Comparison of ENCODE assay signal across 1 cellular context in the genomic region with DNA sequence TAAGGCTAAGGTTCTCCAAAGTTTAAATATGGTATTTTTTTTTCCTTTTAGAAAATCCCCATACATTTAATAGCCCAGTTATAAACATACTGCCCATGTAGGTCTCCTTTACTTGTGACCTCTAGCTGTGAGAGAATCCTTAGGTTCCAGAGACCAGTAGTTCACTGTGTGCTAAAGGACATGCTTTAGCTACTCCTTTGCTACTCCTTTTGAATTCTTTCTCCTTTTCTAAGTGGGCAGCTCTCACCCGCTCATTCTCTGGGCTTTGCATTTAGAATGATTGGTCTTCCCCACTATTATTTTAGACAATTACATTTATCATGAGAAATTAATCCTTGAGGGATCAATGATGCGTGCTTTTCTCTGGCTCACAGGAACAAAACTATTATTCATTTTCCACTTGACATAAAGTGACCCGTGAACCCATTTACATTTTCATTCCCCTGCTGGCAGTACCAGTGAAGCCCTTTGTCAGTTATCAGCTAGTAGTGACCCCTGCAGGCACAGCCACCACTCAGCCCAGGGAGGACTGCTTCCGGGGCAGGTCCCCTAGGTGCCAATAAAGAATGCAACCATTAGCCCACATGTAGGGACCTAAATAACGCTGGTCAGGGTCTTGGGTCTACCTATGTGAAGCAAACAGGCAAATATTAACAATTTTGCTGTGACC.
TF ChIP-seq lines count a peak whose summit lies in the region.

No MANE protein-coding gene starts in this region.

TF ChIP-seq in H1, 55 proteins besides CTCF, POLR2A, EP300 and RAD21 (continued from another document):
- TF ChIP-seq SP2 (IDR thresholded peaks at IDR 0.05; ENCODE audit: low read length) (no peak), TCF12 (IDR thresholded peaks at IDR 0.05; ENCODE audit: low read depth, low read length) (no peak), GTF2F1 (IDR thresholded peaks at IDR 0.05; ENCODE audit: borderline replicate concordance, low read depth, low read length) (no peak)
TF ChIP-seq in H1: peak in this region for 0.
